Comparison of ENCODE assay signal across 8 cellular contexts in genomic region chr11:83819936-83820549, GRCh38.
DNase-seq lines count a peak whose midpoint lies in the region; ATAC-seq, FAIRE-seq and TF ChIP-seq lines count a peak whose summit lies in the region.

No MANE protein-coding gene starts in this region.

- DNase-seq in cardiac muscle cell (ENCODE audit: low read depth in 1 of 2, low spot score in 1 of 2) (peak; percentile 39 to 82), cardiac septum (ENCODE audit: low spot score) (no peak), RWPE2 (ENCODE audit: low spot score) (no peak), fibroblast of lung (ENCODE audit: low read depth in 2 of 2) (peak; percentile 62 to 84), pancreas (peak in 3 of 6 donors; percentile 10 to 29 (median 24)), nucleus accumbens (lab: John Stamatoyannopoulos, UW) (no peak)
- DNase-seq in stimulated activated CD4-positive, alpha-beta T cell treated with anti-CD3 and anti-CD28 coated beads, Interleukin-2, amount 100 ng/mL, for 48 hours: no peak

- H3K27ac ChIP-seq in cardiac muscle cell: no peak overlapping the region
- no peak overlapping the region for H3K27ac ChIP-seq in RWPE2 (ENCODE audit: poor library complexity, severe bottlenecking)
- no peak overlapping the region for H3K27ac ChIP-seq in fibroblast of lung (ENCODE audit: insufficient read depth, low read length)
- no peak overlapping the region for H3K27ac ChIP-seq in pancreas

- intact Hi-C loops in cardiac septum (cut with DNase I) (loop anchor here (5.0 to 10.0 kb wide), 3 partner anchors 528 to 1135 kb away; no protein-coding TSS in a partner anchor), pancreas (cut with DNase I) (loop anchor here in 2 of 3 donors (5.0 to 10.0 kb wide), 3 partner anchors 525 to 915 kb away; partner anchors contain the start of genes DDIAS (in 1 of the 2) and PRCP (in 1 of the 2))

- no peaks in the 10 kb centered on the region for H3K36me3 ChIP-seq in cardiac muscle cell
- H3K36me3 ChIP-seq in RWPE2 (ENCODE audit: low read depth): no peaks in the 10 kb centered on the region
- no peaks in the 10 kb centered on the region for H3K36me3 ChIP-seq in fibroblast of lung (ENCODE audit: control insufficient read depth, insufficient read depth, low read length)
- no peaks in the 10 kb centered on the region for H3K36me3 ChIP-seq in pancreas

- no peaks in the 10 kb centered on the region for H3K79me2 ChIP-seq in fibroblast of lung (ENCODE audit: control insufficient read depth, insufficient read depth, low read length)

- H3K4me2 ChIP-seq in fibroblast of lung (ENCODE audit: extremely low read depth, insufficient read depth, low read length): no peak overlapping the region

- H4K20me1 ChIP-seq in fibroblast of lung (ENCODE audit: control insufficient read depth, extremely low read depth, insufficient read depth, low read length): no peaks in the 10 kb centered on the region

- ATAC-seq in RWPE2 (ENCODE audit: low read depth): peak; percentile 69
- ATAC-seq in pancreas: peak; percentile 80 to 92 (median 90)

- no peak overlapping the region for H3K4me3 ChIP-seq in cardiac muscle cell
- no peak overlapping the region for H3K4me3 ChIP-seq in RWPE2 (ENCODE audit: severe bottlenecking)
- H3K4me3 ChIP-seq in fibroblast of lung (replicated peaks in 1 of 4; ENCODE audit: control extremely low read depth in 1 of 4, insufficient read depth in 1 of 4, low read depth in 3 of 4, low read length in 4 of 4): no peak overlapping the region
- H3K4me3 ChIP-seq in pancreas: no peak overlapping the region

- FAIRE-seq in pancreas (lab: Jason Lieb, UNC): peak; percentile 96

- H3K27me3 ChIP-seq in cardiac muscle cell: no peaks in the 10 kb centered on the region
- H3K27me3 ChIP-seq in RWPE2 (ENCODE audit: insufficient read depth, poor library complexity, severe bottlenecking): no peaks in the 10 kb centered on the region
- no peaks in the 10 kb centered on the region for H3K27me3 ChIP-seq in fibroblast of lung (ENCODE audit: control insufficient read depth, insufficient read depth, low read length)
- H3K27me3 ChIP-seq in pancreas: no peaks in the 10 kb centered on the region

- H2AFZ ChIP-seq in fibroblast of lung (ENCODE audit: low read length): no peak overlapping the region

- WGBS in pancreas, 2 donors: 6 to 10% methylated on average over 2 of the region's 2 CpGs

- H3K9me3 ChIP-seq in cardiac muscle cell (ENCODE audit: low read depth) (no peaks in the 10 kb centered on the region), RWPE2 (ENCODE audit: severe bottlenecking) (no peaks in the 10 kb centered on the region), fibroblast of lung (ENCODE audit: control insufficient read depth, insufficient read depth, low read depth, low read length) (no peaks in the 10 kb centered on the region), pancreas (no peaks in the 10 kb centered on the region)

- H3K4me1 ChIP-seq in cardiac muscle cell (ENCODE audit: low read depth): no peaks in the 10 kb centered on the region
- no peaks in the 10 kb centered on the region for H3K4me1 ChIP-seq in RWPE2 (ENCODE audit: insufficient read depth, poor library complexity, severe bottlenecking)
- no peaks in the 10 kb centered on the region for H3K4me1 ChIP-seq in fibroblast of lung (ENCODE audit: control insufficient read depth, extremely low read depth, insufficient read depth, low read length)
- no peaks in the 10 kb centered on the region for H3K4me1 ChIP-seq in pancreas

- TF ChIP-seq CTCF in cardiac muscle cell (IDR thresholded peaks at IDR 0.05; ENCODE audit: low read depth, low read length) (peak; percentile 47), LNCAP (IDR thresholded peaks at IDR 0.05) (peak; percentile 64), RWPE2 (IDR thresholded peaks at IDR 0.05; ENCODE audit: poor library complexity, severe bottlenecking) (peak; percentile 80), fibroblast of lung (conservative IDR thresholded peaks at IDR 0.05 in 1 of 2, IDR thresholded peaks at IDR 0.05 in 1 of 2; ENCODE audit: low read depth in 1 of 2, low read length in 2 of 2) (peak; percentile 40 to 49), pancreas (IDR thresholded peaks at IDR 0.05) (peak; percentile 25 to 52 (median 39))

- no peak overlapping the region for H3K9ac ChIP-seq in fibroblast of lung (ENCODE audit: insufficient read depth, low read length)

Comparison
In these comparisons a context has a peak if more than half of its experiments do, and no peak if none do; other contexts are left out.
1. DNase-seq: peak in cardiac muscle cell (2 of 2) and fibroblast of lung (2 of 2); none in cardiac septum (single experiment), RWPE2 (single experiment), nucleus accumbens (0 of 56) and stimulated activated CD4-positive, alpha-beta T cell treated with anti-CD3 and anti-CD28 coated beads, Interleukin-2, amount 100 ng/mL, for 48 hours (0 of 2).
2. Peak in every context shown above with its lines, with median percentiles within 50 percentile points of each other: CTCF ChIP-seq.